21 cellular contexts compared by ENCODE assay signal in the genomic region with DNA sequence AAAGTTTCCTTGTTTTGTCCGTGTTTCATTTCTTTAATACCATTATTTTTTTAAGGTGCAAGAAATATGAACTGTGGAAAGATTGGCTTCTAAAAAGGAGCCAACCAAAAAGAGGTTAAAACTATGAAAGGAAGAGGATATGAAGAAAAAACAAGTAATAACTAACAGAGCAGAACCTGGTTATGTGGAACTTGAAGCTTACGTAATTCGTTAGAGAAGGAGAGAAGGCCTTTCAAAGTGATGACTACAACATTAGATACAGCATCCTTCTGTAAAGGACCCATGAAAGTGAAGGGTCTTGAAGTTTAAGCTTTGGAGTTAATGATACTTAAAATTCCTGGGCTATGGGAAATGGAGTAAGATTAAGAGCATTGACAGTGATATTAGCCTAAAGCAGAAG.
A peak's percentile ranks its signal among the peaks of the same experiment; 100 is the strongest.
DNase-seq lines count a peak whose midpoint lies in the region; ATAC-seq and TF ChIP-seq lines count a peak whose summit lies in the region.
"Had no signal": no experiment of that assay in that cellular context is flagged by ENCODE, and none has a peak within 500 bp of the region (broad histone marks: within the 10 kb centered on the region; RNA-seq: fewer than 3 reads in every experiment).

No MANE protein-coding gene starts in this region.

- H3K4ac ChIP-seq in H9 (ENCODE audit: low read depth, low read length), result no peak overlapping the region

- H3K36me3 Mint-ChIP-seq in activated T-helper 2 cell treated with anti-CD3 and anti-CD28 coated beads, Interferon-gamma antibody, Interleukin-2, Interleukin-4, amounts not matched to agents 10 μg/mL and 5 μg/mL and 100 μg/mL, durations not matched to agents 14 hours and 24 hours and 36 hours (ENCODE audit: low read depth), result peaks cover 78% of the 10 kb centered on the region
- H3K36me3 Mint-ChIP-seq in memory B cell (peaks cover 40% of the 10 kb centered on the region), H9 (ENCODE audit: insufficient read depth in 1 of 3, low read depth in 3 of 3) (peaks cover 10 to 30% (median 28%) of the 10 kb centered on the region in 3 experiments; a peak in 6 of 7 replicates)

- in situ Hi-C loops in mammary epithelial cell (cut with MboI; ENCODE audit: low sequenced_read_pairs in 2 of 2), result no loop called here

- H3K23ac ChIP-seq in H9 (ENCODE audit: insufficient read length, low read depth, low read length), result no peak overlapping the region

- H3K4me3 ChIP-seq in mammary epithelial cell (replicated peaks in 1 of 3; ENCODE audit: insufficient read depth in 1 of 3, low read depth in 2 of 3, low read length in 3 of 3), result no peak overlapping the region
- H3K4me3 ChIP-seq: GM12878, GM23338, SK-N-MC had no signal

- no peaks in the 10 kb centered on the region for H4K20me1 ChIP-seq in mammary epithelial cell (ENCODE audit: insufficient read depth, low read length)
- no peaks in the 10 kb centered on the region for H4K20me1 ChIP-seq in H9 (ENCODE audit: control insufficient read depth, insufficient read depth, insufficient read length)

- no peak for TF ChIP-seq CTCF in mammary epithelial cell (conservative IDR thresholded peaks at IDR 0.05 in 1 of 2, IDR thresholded peaks at IDR 0.05 in 1 of 2; ENCODE audit: extremely low read depth in 1 of 2, insufficient read depth in 1 of 2, low read depth in 1 of 2, low read length in 2 of 2)
- no peak for TF ChIP-seq CTCF in H9 (conservative IDR thresholded peaks at IDR 0.05)

- no peaks in the 10 kb centered on the region for H3K23me2 ChIP-seq in H9 (ENCODE audit: insufficient read length, low read depth, low read length, poor library complexity, severe bottlenecking)

- H2AK5ac ChIP-seq in H9 (ENCODE audit: insufficient read length, low read length), result no peak overlapping the region

- H2AFZ ChIP-seq in mammary epithelial cell (ENCODE audit: low read depth, low read length), result no peak overlapping the region
- no peak overlapping the region for H2AFZ ChIP-seq in H9 (ENCODE audit: low read length)
- H2AFZ ChIP-seq: GM23338 had no signal

- no peak overlapping the region for H3K4me2 ChIP-seq in mammary epithelial cell (ENCODE audit: insufficient read depth, low read depth, low read length)
- no peak overlapping the region for H3K4me2 ChIP-seq in H9 (ENCODE audit: insufficient read depth, insufficient read length, low read length)
- H3K4me2 ChIP-seq: GM23338 had no signal

- H4K8ac ChIP-seq in H9 (replicated peaks; ENCODE audit: insufficient read length, low read depth, low read length), result no peak overlapping the region

- peaks cover 4% of the 10 kb centered on the region for H3K36me3 ChIP-seq in mammary epithelial cell (ENCODE audit: insufficient read depth, low read length)
- H3K36me3 ChIP-seq: BE2C had no signal

- H3K79me2 ChIP-seq in mammary epithelial cell (ENCODE audit: insufficient read depth, low read length) (no peaks in the 10 kb centered on the region), H9 (ENCODE audit: insufficient read depth, low read length) (no peaks in the 10 kb centered on the region)

- dilution Hi-C loops in mammary epithelial cell (cut with HindIII; ENCODE audit: low sequenced_read_pairs), result no loop called here

- 98% methylated on average over 3 of the region's 3 CpGs for WGBS in mammary epithelial cell (ENCODE audit: low coverage, missing lambda C conversion rate)
- WGBS in H9 (ENCODE audit: extremely low coverage, insufficient read length, low lambda C conversion rate), result no CpG with 5 or more reads among the region's 3 CpGs

- intact Hi-C loops in activated T-helper 2 cell treated with anti-CD3 and anti-CD28 coated beads, Interferon-gamma antibody, Interleukin-2, Interleukin-4, amounts not matched to agents 10 μg/mL and 5 μg/mL and 100 μg/mL, durations not matched to agents 14 hours and 24 hours and 36 hours (cut with micrococcal nuclease), result no loop called here
- intact Hi-C loops in mammary epithelial cell (cut with micrococcal nuclease), result no loop called here

- peak overlapping the region; percentile 3 for H3K27ac Mint-ChIP-seq in activated T-helper 2 cell treated with anti-CD3 and anti-CD28 coated beads, Interferon-gamma antibody, Interleukin-2, Interleukin-4, amounts not matched to agents 10 μg/mL and 5 μg/mL and 100 μg/mL, durations not matched to agents 14 hours and 24 hours and 36 hours
- H3K27ac Mint-ChIP-seq in memory B cell, result peak overlapping the region; percentile 51
- H3K27ac Mint-ChIP-seq in H9, result no peak overlapping the region
- H3K27ac Mint-ChIP-seq: CD4-positive, alpha-beta T cell; GM23338 had no signal

- H3K4me1 ChIP-seq in mammary epithelial cell (ENCODE audit: insufficient read depth, low read length) (no peaks in the 10 kb centered on the region), H9 (ENCODE audit: insufficient read depth, low read length) (no peaks in the 10 kb centered on the region; the same call in 1 of the 2 replicates)
- H3K4me1 ChIP-seq: BE2C had no signal

- no peak overlapping the region for H3K56ac ChIP-seq in H9 (ENCODE audit: insufficient read length, low read depth, low read length)

- H3K4me3 Mint-ChIP-seq in activated T-helper 2 cell treated with anti-CD3 and anti-CD28 coated beads, Interferon-gamma antibody, Interleukin-2, Interleukin-4, amounts not matched to agents 10 μg/mL and 5 μg/mL and 100 μg/mL, durations not matched to agents 14 hours and 24 hours and 36 hours (ENCODE audit: low read depth), result no peak overlapping the region
- H3K4me3 Mint-ChIP-seq in memory B cell (no peak overlapping the region), H9 (no peak overlapping the region)
- H3K4me3 Mint-ChIP-seq: CD4-positive, alpha-beta T cell; GM23338 had no signal

- H3K9me3 ChIP-seq in mammary epithelial cell (replicated peaks; ENCODE audit: insufficient read depth, low read length) (no peaks in the 10 kb centered on the region), H9 (ENCODE audit: control insufficient read depth, low read depth, low read length) (no peaks in the 10 kb centered on the region)
- H3K9me3 ChIP-seq: BE2C had no signal

- CTCF ChIA-PET in mammary epithelial cell (lab: Charles Lee; ENCODE audit: low non-redundant PET), result no interaction called here

- no peak overlapping the region for H2BK15ac ChIP-seq in H9 (ENCODE audit: low read depth, low read length)

- no peak overlapping the region for H2BK5ac ChIP-seq in H9 (ENCODE audit: insufficient read length, low read length)

- DNase-seq in AML-193 (lab: John Stamatoyannopoulos, UW), result peak; percentile 34
- DNase-seq in GF-D8 (lab: John Stamatoyannopoulos, UW), result peak; percentile 31
- no peak for DNase-seq in activated T-helper 2 cell treated with anti-CD3 and anti-CD28 coated beads, Interferon-gamma antibody, Interleukin-2, Interleukin-4, amounts not matched to agents 10 μg/mL and 5 μg/mL and 100 μg/mL, durations not matched to agents 14 hours and 24 hours and 36 hours (ENCODE audit: low spot score)
- no peak for DNase-seq in memory B cell (ENCODE audit: low spot score in 2 of 2)
- DNase-seq in mammary epithelial cell, result no peak
- no peak for DNase-seq in left lobe of liver (ENCODE audit: low spot score)
- no peak for DNase-seq in H9
- DNase-seq: BE2C; CD4-positive, alpha-beta T cell; DMS79 treated with DMSO at 0.1 percent for 48 hours; KG1; NCI-H1092; NCI-H146; NCI-H2081; NCI-H510A; NCI-H82 had no signal

- peaks cover 2% of the 10 kb centered on the region for H3K4me1 Mint-ChIP-seq in activated T-helper 2 cell treated with anti-CD3 and anti-CD28 coated beads, Interferon-gamma antibody, Interleukin-2, Interleukin-4, amounts not matched to agents 10 μg/mL and 5 μg/mL and 100 μg/mL, durations not matched to agents 14 hours and 24 hours and 36 hours (ENCODE audit: low read depth)
- H3K4me1 Mint-ChIP-seq in memory B cell (peaks cover 4% of the 10 kb centered on the region), H9 (no peaks in the 10 kb centered on the region)
- H3K4me1 Mint-ChIP-seq: GM23338 had no signal

- no peaks in the 10 kb centered on the region for H3K27me3 Mint-ChIP-seq in activated T-helper 2 cell treated with anti-CD3 and anti-CD28 coated beads, Interferon-gamma antibody, Interleukin-2, Interleukin-4, amounts not matched to agents 10 μg/mL and 5 μg/mL and 100 μg/mL, durations not matched to agents 14 hours and 24 hours and 36 hours (ENCODE audit: low read depth)
- H3K27me3 Mint-ChIP-seq in memory B cell (no peaks in the 10 kb centered on the region), H9 (ENCODE audit: low read depth) (no peaks in the 10 kb centered on the region)
- H3K27me3 Mint-ChIP-seq: CD4-positive, alpha-beta T cell had no signal

- no peak overlapping the region for H4K5ac ChIP-seq in H9 (ENCODE audit: insufficient read length, low read depth, low read length)

- H3K27ac ChIP-seq in mammary epithelial cell (ENCODE audit: insufficient read depth, low read depth, low read length) (no peak overlapping the region), H9 (ENCODE audit: insufficient read length, low read depth, low read length) (no peak overlapping the region)
- H3K27ac ChIP-seq: SK-N-MC had no signal

- H2BK120ac ChIP-seq in H9 (ENCODE audit: low read depth, low read length, poor library complexity, severe bottlenecking), result no peak overlapping the region

- H2BK12ac ChIP-seq in H9 (ENCODE audit: insufficient read length, low read depth, low read length), result no peak overlapping the region

- ATAC-seq in memory B cell (ENCODE audit: low read depth), result no peak
- no peak for ATAC-seq in left lobe of liver
- no peak for ATAC-seq in GM19395 (IDR thresholded peaks at IDR 0.05; ENCODE audit: unreplicated experiment)
- ATAC-seq: GM12878, GM23338, Panc1 had no signal

- H3K9ac ChIP-seq in mammary epithelial cell (ENCODE audit: insufficient read depth, low read length), result no peak overlapping the region
- H3K9ac ChIP-seq in H9 (ENCODE audit: extremely low read depth, insufficient read length, low read length), result no peak overlapping the region

- no peaks in the 10 kb centered on the region for H3K27me3 ChIP-seq in mammary epithelial cell (ENCODE audit: insufficient read depth, low read length)
- no peaks in the 10 kb centered on the region for H3K27me3 ChIP-seq in H9 (ENCODE audit: insufficient read depth, low read length)
- H3K27me3 ChIP-seq: BE2C had no signal

- H3T11ph ChIP-seq in H9 (ENCODE audit: low read length), result no peak overlapping the region

- BruUV-seq in mammary epithelial cell (replicated peaks; lab: Mats Ljungman, UMichigan), result no TSS peak

- H3K9me3 Mint-ChIP-seq in activated T-helper 2 cell treated with anti-CD3 and anti-CD28 coated beads, Interferon-gamma antibody, Interleukin-2, Interleukin-4, amounts not matched to agents 10 μg/mL and 5 μg/mL and 100 μg/mL, durations not matched to agents 14 hours and 24 hours and 36 hours, result no peaks in the 10 kb centered on the region
- H3K9me3 Mint-ChIP-seq in memory B cell (no peaks in the 10 kb centered on the region), H9 (no peaks in the 10 kb centered on the region)
- H3K9me3 Mint-ChIP-seq: CD4-positive, alpha-beta T cell; GM23338 had no signal

- H2BK20ac ChIP-seq in H9 (ENCODE audit: low read depth, low read length, poor library complexity, severe bottlenecking), result no peak overlapping the region

- H3K18ac ChIP-seq in H9 (ENCODE audit: insufficient read length, low read depth, low read length), result no peak overlapping the region

- H4K91ac ChIP-seq in H9 (ENCODE audit: insufficient read length, low read depth, low read length), result no peak overlapping the region

- H3K79me1 ChIP-seq in H9 (ENCODE audit: insufficient read depth, low read depth, low read length, poor library complexity, severe bottlenecking), result no peaks in the 10 kb centered on the region

- H3K14ac ChIP-seq in H9 (ENCODE audit: insufficient read depth, low read length), result no peak overlapping the region

Comparison
In these comparisons a context has a peak if more than half of its experiments do, and no peak if none do; other contexts are left out.
1. DNase-seq: peak in AML-193 (2 of 2) and GF-D8 (single experiment); none in activated T-helper 2 cell treated with anti-CD3 and anti-CD28 coated beads, Interferon-gamma antibody, Interleukin-2, Interleukin-4, amounts not matched to agents 10 μg/mL and 5 μg/mL and 100 μg/mL, durations not matched to agents 14 hours and 24 hours and 36 hours (single experiment), memory B cell (0 of 2), mammary epithelial cell (single experiment), left lobe of liver (single experiment) and H9 (single experiment).
2. H3K27ac Mint-ChIP-seq: peak in activated T-helper 2 cell treated with anti-CD3 and anti-CD28 coated beads, Interferon-gamma antibody, Interleukin-2, Interleukin-4, amounts not matched to agents 10 μg/mL and 5 μg/mL and 100 μg/mL, durations not matched to agents 14 hours and 24 hours and 36 hours (single experiment) and memory B cell (single experiment); none in H9 (0 of 3).